9 cellular contexts compared by ENCODE assay signal in genomic region chr10:100046088-100046487, GRCh38. TPM values are rescaled to one million over a fixed set of nuclear protein-coding genes. Genes with fewer than 3 reads are reported as not detected.
DNase-seq lines count a peak whose midpoint lies in the region; ATAC-seq and TF ChIP-seq lines count a peak whose summit lies in the region.
"Had no signal": no experiment of that assay in that cellular context is flagged by ENCODE, and none has a peak within 500 bp of the region (broad histone marks: within the 10 kb centered on the region; RNA-seq: fewer than 3 reads in every experiment).

No MANE protein-coding gene starts in this region.

- 17% methylated on average over 7 of the region's 7 CpGs for WGBS in heart right ventricle, 2 donors
- WGBS in prostate gland, result 18% methylated on average over 7 of the region's 7 CpGs

- no peaks in the 10 kb centered on the region for H3K4me1 Mint-ChIP-seq in CD4-positive, alpha-beta T cell (ENCODE audit: low read depth)

- no peaks in the 10 kb centered on the region for H3K9me2 ChIP-seq in SU-DHL-6 (replicated peaks; ENCODE audit: insufficient read depth, low read length)

- POLR2A ChIA-PET in CD4-positive, alpha-beta T cell (lab: Charles Lee), result interaction anchor here (0.7 kb wide), 1 partner anchor 200 kb away, joined by 4 read pairs; no protein-coding TSS in a partner anchor

- H3K4me1 ChIP-seq in heart right ventricle (peaks cover 0 to 36% (median 29%) of the 10 kb centered on the region in 9 donors), prostate gland (replicated peaks) (no peaks in the 10 kb centered on the region), uterus (no peaks in the 10 kb centered on the region)

- no peaks in the 10 kb centered on the region for H3K79me2 ChIP-seq in SU-DHL-6 (ENCODE audit: insufficient read depth, low read length)

- intact Hi-C loops in CD4-positive, alpha-beta T cell (cut with DNase I, micrococcal nuclease), result loop anchor here in 1 of 2 experiments (1.0 to 5.0 kb wide), 2 partner anchors 200 to 1579 kb away; no protein-coding TSS in a partner anchor
- intact Hi-C loops in heart right ventricle (cut with DNase I) (loop anchor here (1.0 to 10.0 kb wide), 10 partner anchors 34 to 201 kb away; no protein-coding TSS in a partner anchor), prostate gland (cut with DNase I) (loop anchor here (5.0 to 10.0 kb wide), 3 partner anchors 34 to 199 kb away; no protein-coding TSS in a partner anchor), uterus (cut with DNase I; ENCODE audit: low total_unique reads) (loop anchor here (5.0 kb wide), 1 partner anchor 199 kb away; no protein-coding TSS in a partner anchor)

- peak; percentile 66 to 87 (median 78) for DNase-seq in CD4-positive, alpha-beta T cell
- DNase-seq in NB4 (ENCODE audit: low read depth) (peak; percentile 83), heart right ventricle (peak; percentile 90), prostate gland (ENCODE audit: low spot score) (peak; percentile 75), uterus (peak; percentile 86 to 88)
- DNase-seq in activated naive CD8-positive, alpha-beta T cell treated with anti-CD3 and anti-CD28 coated beads, Interleukin-2, amount 50 U/mL, for 16 hours (ENCODE audit: low read depth, low spot score), result peak; percentile 64

- no peaks in the 10 kb centered on the region for H3K9me3 Mint-ChIP-seq in CD4-positive, alpha-beta T cell

- H3K4me3 ChIP-seq in NB4 (ENCODE audit: low read depth, low read length) (no peak overlapping the region), SU-DHL-6 (ENCODE audit: insufficient read depth, low read length, poor library complexity, severe bottlenecking) (no peak overlapping the region), heart right ventricle (no peak overlapping the region), prostate gland (no peak overlapping the region), uterus (no peak overlapping the region)

- no peak overlapping the region for H3K27ac ChIP-seq in CD4-positive, alpha-beta T cell (ENCODE audit: low read depth, low read length)
- H3K27ac ChIP-seq in SU-DHL-6 (ENCODE audit: low read depth, low read length) (no peak overlapping the region), heart right ventricle (peak overlapping the region in 5 of 10 donors; percentile 2 to 67 (median 16)), prostate gland (no peak overlapping the region), uterus (peak overlapping the region; percentile 36 to 54)

- H3K36me3 Mint-ChIP-seq in CD4-positive, alpha-beta T cell (ENCODE audit: low read depth), result no peaks in the 10 kb centered on the region

- H3K9ac ChIP-seq in SU-DHL-6 (ENCODE audit: low read length), result no peak overlapping the region

- H3K27me3 Mint-ChIP-seq in CD4-positive, alpha-beta T cell, result peaks cover 10% of the 10 kb centered on the region

- peak; percentile 83 for TF ChIP-seq CTCF in CD4-positive, alpha-beta T cell (IDR thresholded peaks at IDR 0.05)
- TF ChIP-seq CTCF in NB4 (IDR thresholded peaks at IDR 0.05; ENCODE audit: low read depth, low read length), result peak; percentile 98
- TF ChIP-seq CTCF in SU-DHL-6 (IDR thresholded peaks at IDR 0.05; ENCODE audit: insufficient read depth, low read length, poor library complexity, severe bottlenecking), result peak; percentile 85
- TF ChIP-seq CTCF in heart right ventricle (IDR thresholded peaks at IDR 0.05), result peak; percentile 90 to 98 (median 96)
- peak; percentile 83 to 97 (median 92) for TF ChIP-seq CTCF in prostate gland (IDR thresholded peaks at IDR 0.05)
- peak; percentile 84 to 94 (median 91) for TF ChIP-seq CTCF in uterus (IDR thresholded peaks at IDR 0.05)

- H2AFZ ChIP-seq in SU-DHL-6 (ENCODE audit: low read depth, low read length, severe bottlenecking), result no peak overlapping the region

- TF ChIP-seq POLR2A in NB4 (IDR thresholded peaks at IDR 0.05; ENCODE audit: extremely low read depth, insufficient read length) (no peak), prostate gland (IDR thresholded peaks at IDR 0.05) (no peak), uterus (IDR thresholded peaks at IDR 0.05) (no peak)

- no peak overlapping the region for H3K4me2 ChIP-seq in SU-DHL-6 (ENCODE audit: low read depth, low read length, poor library complexity, severe bottlenecking)

- CTCF ChIA-PET in CD4-positive, alpha-beta T cell (lab: Charles Lee), result interaction anchor here (0.7 to 3.3 kb wide), 9 partner anchors 11 to 200 kb away, joined by 3 to 41 read pairs (median 4); partner anchors contain the start of gene DNMBP

- no peak overlapping the region for H3K4me3 Mint-ChIP-seq in CD4-positive, alpha-beta T cell

- ATAC-seq in CD4-positive, alpha-beta T cell (ENCODE audit: poor library complexity), result peak; percentile 56
- ATAC-seq in GM21526 (IDR thresholded peaks at IDR 0.05; ENCODE audit: low FRiP score, unreplicated experiment), result peak; percentile 65
- peak; percentile 74 to 90 (median 80) for ATAC-seq in heart right ventricle

- H3K9me3 ChIP-seq in CD4-positive, alpha-beta T cell (ENCODE audit: control insufficient read depth, low read length), result no peaks in the 10 kb centered on the region
- H3K9me3 ChIP-seq in SU-DHL-6 (ENCODE audit: insufficient read depth, low read length) (no peaks in the 10 kb centered on the region), heart right ventricle (no peaks in the 10 kb centered on the region), prostate gland (no peaks in the 10 kb centered on the region), uterus (no peaks in the 10 kb centered on the region)

- no peak overlapping the region for H3K27ac Mint-ChIP-seq in CD4-positive, alpha-beta T cell

- H3F3A ChIP-seq in SU-DHL-6 (ENCODE audit: insufficient read depth), result no peaks in the 10 kb centered on the region

- H4K20me1 ChIP-seq in SU-DHL-6 (ENCODE audit: low read depth, low read length), result no peaks in the 10 kb centered on the region

- no peaks in the 10 kb centered on the region for H3K36me3 ChIP-seq in SU-DHL-6 (ENCODE audit: low read length)
- no peaks in the 10 kb centered on the region for H3K36me3 ChIP-seq in heart right ventricle
- no peaks in the 10 kb centered on the region for H3K36me3 ChIP-seq in prostate gland
- no peaks in the 10 kb centered on the region for H3K36me3 ChIP-seq in uterus

- no peaks in the 10 kb centered on the region for H3K27me3 ChIP-seq in CD4-positive, alpha-beta T cell (ENCODE audit: control insufficient read depth, insufficient read depth, low read length)
- H3K27me3 ChIP-seq in SU-DHL-6 (ENCODE audit: low read length), result no peaks in the 10 kb centered on the region
- no peaks in the 10 kb centered on the region for H3K27me3 ChIP-seq in heart right ventricle
- no peaks in the 10 kb centered on the region for H3K27me3 ChIP-seq in prostate gland (replicated peaks; ENCODE audit: insufficient read depth)
- no peaks in the 10 kb centered on the region for H3K27me3 ChIP-seq in uterus

RNA-seq across cellular contexts. Expression of gene CPN1, which starts 35.6 kb away (rescaled TPM):
- total RNA-seq in CD4-positive, alpha-beta T cell, result not detected
- total RNA-seq in heart right ventricle (not detected), prostate gland (under 1 TPM in 1 of 2 donors, not detected in 1; 0.85 TPM), uterus (not detected)
- not detected for polyA plus RNA-seq in heart right ventricle
- total RNA-seq: T-helper 1 cell treated with Interleukin-12 subunit alpha and Interleukin-12 subunit beta and Interleukin-4 antibody, amounts not matched to agents 30 ng/mL and 1 ng/mL, for 36 hours had no signal

RNA-seq across cellular contexts. Expression of gene DNMBP, which starts 36.3 kb away (rescaled TPM):
- total RNA-seq in CD4-positive, alpha-beta T cell, result 1 to 10 TPM; 2.2 to 2.3 TPM
- total RNA-seq in heart right ventricle, result 1 to 10 TPM; 5.4 to 8.1 (median 7.1) TPM
- polyA plus RNA-seq in heart right ventricle, result 1 to 10 TPM; 5.1 to 8.0 TPM
- total RNA-seq in prostate gland, result 10 to 100 TPM; 15.5 to 27.9 TPM
- total RNA-seq in uterus, result 10 to 100 TPM in 3 of 4 donors, 1 to 10 TPM in 1; 5.9 to 34.9 (median 22.4) TPM

Comparison
In these comparisons a context has a peak if more than half of its experiments do, and no peak if none do; other contexts are left out.
1. H3K27ac ChIP-seq: peak in uterus (2 of 2); none in CD4-positive, alpha-beta T cell (single experiment), SU-DHL-6 (single experiment) and prostate gland (0 of 2).
2. Peak in every context shown above with its lines, with median percentiles within 50 percentile points of each other: ATAC-seq, DNase-seq and CTCF ChIP-seq.